In genomic region chr18:48790226-48790863, GRCh38 we compare ENCODE assay signal across 11 cellular contexts.
DNase-seq lines count a peak whose midpoint lies in the region; ATAC-seq, FAIRE-seq and TF ChIP-seq lines count a peak whose summit lies in the region.
"Had no signal": no experiment of that assay in that cellular context is flagged by ENCODE, and none has a peak within 500 bp of the region (broad histone marks: within the 10 kb centered on the region; RNA-seq: fewer than 3 reads in every experiment).

No MANE protein-coding gene starts in this region.

- no peak overlapping the region for H2AFZ ChIP-seq in GM12878 (ENCODE audit: control insufficient read depth, low read depth, low read length)

- H4K20me1 ChIP-seq in GM12878 (ENCODE audit: control insufficient read depth, insufficient read depth), result no peaks in the 10 kb centered on the region

- CTCF ChIA-PET in GM12878 (lab: Yijun Ruan, JAX), result interaction anchor here (1.2 to 2.2 kb wide), 5 partner anchors 11 to 134 kb away, joined by 3 to 9 read pairs (median 4); no protein-coding TSS in a partner anchor

- no peak overlapping the region for H3K4me3 ChIP-seq in GM12878
- no peak overlapping the region for H3K4me3 ChIP-seq in BE2C (ENCODE audit: low read depth, low read length)

- DNase-seq in GM12878 (ENCODE audit: low read depth, low spot score) (no peak), left ventricle myocardium superior (peak; percentile 86), smooth muscle cell of the brain vasculature (ENCODE audit: low read depth, low spot score) (peak; percentile 78), dedifferentiated amniotic fluid mesenchymal stem cell (ENCODE audit: extremely low spot score) (no peak), BE2C (no peak), DMS 273 (lab: John Stamatoyannopoulos, UW; ENCODE audit: unreplicated experiment) (no peak)
- DNase-seq: activated T-cell treated with anti-CD3 and anti-CD28 coated beads, Interleukin-2, amount 50 U/mL, for 72 hours; effector memory CD4-positive, alpha-beta T cell; NCI-H146 had no signal

- H3K36me3 ChIP-seq in GM12878 (ENCODE audit: control insufficient read depth in 2 of 2, insufficient read depth in 2 of 2, low read length in 1 of 2), result no peaks in the 10 kb centered on the region; a peak in 1 of 4 replicates
- H3K36me3 ChIP-seq in BE2C, result no peaks in the 10 kb centered on the region

- TF ChIP-seq RAD21 in Ishikawa (IDR thresholded peaks at IDR 0.05; ENCODE audit: low read depth) (no peak), GM12878 (IDR thresholded peaks at IDR 0.05; ENCODE audit: insufficient read depth, low read depth, low read length) (no peak)

- RAD21 ChIA-PET in GM12878 (lab: Charles Lee; ENCODE audit: unreplicated experiment), result interaction anchor here (0.6 to 3.1 kb wide), 3 partner anchors 11 to 613 kb away, joined by 3 to 12 read pairs (median 3); no protein-coding TSS in a partner anchor

- no TSS peak for BruUV-seq in GM12878 (replicated peaks; lab: Mats Ljungman, UMichigan)

- TF ChIP-seq POLR2A in GM12878 (IDR thresholded peaks at IDR 0.05; ENCODE audit: low read depth, low read length), result no peak

- peak overlapping the region; percentile 38; the same call in 1 of the 2 replicates for H3K27ac ChIP-seq in GM12878 (ENCODE audit: control insufficient read depth, insufficient read depth)

- H3K4me2 ChIP-seq in GM12878 (ENCODE audit: control insufficient read depth, insufficient read depth), result 0 out of 2 replicates have a peak overlapping the region, but pooled peaks have one; percentile 36

- no peak for ATAC-seq in GM12878
- peak; percentile 85 for ATAC-seq in left ventricle myocardium superior
- ATAC-seq in GM19023 (IDR thresholded peaks at IDR 0.05; ENCODE audit: unreplicated experiment), result no peak
- ATAC-seq: activated T-cell treated with anti-CD3 and anti-CD28 coated beads, Interleukin-2, amount 50 U/mL, for 72 hours had no signal

- intact Hi-C loops in GM12878 (cut with micrococcal nuclease; ENCODE audit: unreplicated experiment), result no loop called here
- intact Hi-C loops in left ventricle myocardium superior (cut with micrococcal nuclease), result no loop called here

- POLR2A ChIA-PET in GM12878 (lab: Charles Lee), result interaction anchor here (1.2 to 3.2 kb wide), 4 partner anchors 11 to 35 kb away, joined by 3 to 10 read pairs (median 4); no protein-coding TSS in a partner anchor

- SMC1A ChIA-PET in GM12878 (lab: Charles Lee; ENCODE audit: uncharacterized antibody, unreplicated experiment), result interaction anchor here (1.0 to 2.6 kb wide), 5 partner anchors 11 to 42 kb away, joined by 3 to 12 read pairs (median 5); no protein-coding TSS in a partner anchor

- H3K9ac ChIP-seq in GM12878 (ENCODE audit: control insufficient read depth, insufficient read depth, low read length), result no peak overlapping the region

- in situ Hi-C loops in GM12878 (cut with MboI), result no loop called here

- 95% methylated on average over 17 of the region's 22 CpGs for WGBS in GM12878 (ENCODE audit: insufficient coverage, insufficient replicate concordance, low lambda C conversion rate, missing lambda C conversion rate)

- H3K27me3 ChIP-seq in GM12878 (replicated peaks in 1 of 2; ENCODE audit: control insufficient read depth in 2 of 2, insufficient read depth in 2 of 2, low read length in 1 of 2) (no peaks in the 10 kb centered on the region), BE2C (no peaks in the 10 kb centered on the region)

- no peaks in the 10 kb centered on the region for H3K79me2 ChIP-seq in GM12878 (ENCODE audit: control insufficient read depth, insufficient read depth, low read length)

- peaks cover 29% of the 10 kb centered on the region for H3K4me1 ChIP-seq in GM12878 (ENCODE audit: control insufficient read depth, insufficient read depth, low read length)
- H3K4me1 ChIP-seq in BE2C, result 0 out of 2 replicates have a peak, but pooled peaks cover 3% of the 10 kb centered on the region

- peak; percentile 68; the same call in 1 of the 2 replicates for TF ChIP-seq EP300 in Ishikawa (IDR thresholded peaks at IDR 0.05; ENCODE audit: borderline replicate concordance)
- TF ChIP-seq EP300 in GM12878 (IDR thresholded peaks at IDR 0.05; ENCODE audit: borderline replicate concordance in 1 of 2, control insufficient read depth in 1 of 2, low read depth in 2 of 2, low read length in 2 of 2), result no peak

- TF ChIP-seq CTCF in GM12878 (IDR thresholded peaks at IDR 0.05 in 2 of 3, conservative IDR thresholded peaks at IDR 0.05 in 1 of 3; ENCODE audit: control insufficient read depth in 2 of 3, extremely low read depth in 1 of 3, insufficient read depth in 1 of 3, low read depth in 3 of 3, low read length in 3 of 3) (no peak), BE2C (IDR thresholded peaks at IDR 0.05; ENCODE audit: low read depth, low read length) (no peak)

- no peak for FAIRE-seq in GM12878 (lab: Jason Lieb, UNC)

- no peaks in the 10 kb centered on the region; the same call in 2 of the 3 replicates for H3K9me3 ChIP-seq in GM12878 (replicated peaks; ENCODE audit: control insufficient read depth, insufficient read depth, low read length)
- H3K9me3 ChIP-seq in BE2C, result no peaks in the 10 kb centered on the region

TF ChIP-seq in Ishikawa, 13 proteins besides CTCF, POLR2A, EP300 and RAD21 (continues in another document):
- TF ChIP-seq FOXM1 (IDR thresholded peaks at IDR 0.05; ENCODE audit: borderline replicate concordance, low read depth), result peak; percentile 31; the same call in 1 of the 2 replicates
- TF ChIP-seq YY1 (IDR thresholded peaks at IDR 0.05; ENCODE audit: low read depth), result 0 out of 2 replicates have a peak, but pooled peaks have one; percentile 47
- TF ChIP-seq TEAD4 (IDR thresholded peaks at IDR 0.05), result no peak
- TF ChIP-seq USF1 (IDR thresholded peaks at IDR 0.05), result no peak; the same call in 1 of the 2 replicates
- TF ChIP-seq NFIC (IDR thresholded peaks at IDR 0.05), result peak; percentile 95
- no peak for TF ChIP-seq EGR1 (IDR thresholded peaks at IDR 0.05)
- TF ChIP-seq TAF1 (IDR thresholded peaks at IDR 0.05; ENCODE audit: low read depth), result no peak
- peak; percentile 76; the same call in 1 of the 2 replicates for TF ChIP-seq MAX (IDR thresholded peaks at IDR 0.05)
- no peak for TF ChIP-seq CEBPB (IDR thresholded peaks at IDR 0.05)
- peak; percentile 67 for TF ChIP-seq TCF12 (IDR thresholded peaks at IDR 0.05; ENCODE audit: low read depth)
- no peak for TF ChIP-seq CREB1 (IDR thresholded peaks at IDR 0.05; ENCODE audit: low read depth)

TF ChIP-seq in GM12878, 131 proteins besides CTCF, POLR2A, EP300 and RAD21:
- TF ChIP-seq TBL1XR1 (IDR thresholded peaks at IDR 0.05; ENCODE audit: low read depth, low read length) (no peak), IRF5 (IDR thresholded peaks at IDR 0.05; ENCODE audit: borderline replicate concordance) (no peak), CBX5 (IDR thresholded peaks at IDR 0.05; ENCODE audit: low read depth) (no peak)

Comparison
In these comparisons a context has a peak if more than half of its experiments do, and no peak if none do; other contexts are left out.
1. DNase-seq: peak in left ventricle myocardium superior (single experiment) and smooth muscle cell of the brain vasculature (single experiment); none in GM12878 (single experiment), dedifferentiated amniotic fluid mesenchymal stem cell (single experiment), BE2C (single experiment) and DMS 273 (single experiment).